ENCODE assay signal across 1 cellular context in the genomic region with DNA sequence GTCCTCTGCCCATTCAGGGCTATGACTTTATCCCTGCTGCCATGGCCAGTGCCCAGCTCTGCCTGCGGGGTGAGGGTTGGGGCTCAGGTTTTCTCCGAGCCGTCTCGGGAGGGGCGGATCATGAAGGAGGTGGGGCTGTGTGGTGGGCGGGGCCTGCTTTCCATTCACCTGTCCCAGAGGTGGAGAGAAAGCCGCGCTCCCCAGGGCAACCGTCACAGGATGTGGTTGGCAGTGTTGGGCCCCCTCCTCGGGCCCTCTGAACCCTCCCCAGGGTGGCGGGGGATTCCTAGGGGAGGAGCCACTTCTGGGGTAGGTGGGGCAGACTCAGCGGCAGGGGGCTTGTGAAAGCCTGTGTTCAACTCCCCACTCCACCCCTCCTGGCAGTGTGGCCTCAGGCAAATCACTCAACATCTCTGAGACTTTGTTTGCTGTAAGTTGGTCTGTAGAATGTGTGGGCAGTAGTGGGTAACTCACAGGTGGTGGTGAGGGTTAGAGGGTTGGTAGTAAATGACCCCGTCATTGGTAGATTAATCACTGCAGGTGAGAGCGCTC.
TF ChIP-seq lines count a peak whose summit lies in the region.

No MANE protein-coding gene starts in this region.

TF ChIP-seq in HepG2, 621 proteins besides CTCF, POLR2A, EP300 and RAD21 (continued from another document):
- TF ChIP-seq, protein P1, sequence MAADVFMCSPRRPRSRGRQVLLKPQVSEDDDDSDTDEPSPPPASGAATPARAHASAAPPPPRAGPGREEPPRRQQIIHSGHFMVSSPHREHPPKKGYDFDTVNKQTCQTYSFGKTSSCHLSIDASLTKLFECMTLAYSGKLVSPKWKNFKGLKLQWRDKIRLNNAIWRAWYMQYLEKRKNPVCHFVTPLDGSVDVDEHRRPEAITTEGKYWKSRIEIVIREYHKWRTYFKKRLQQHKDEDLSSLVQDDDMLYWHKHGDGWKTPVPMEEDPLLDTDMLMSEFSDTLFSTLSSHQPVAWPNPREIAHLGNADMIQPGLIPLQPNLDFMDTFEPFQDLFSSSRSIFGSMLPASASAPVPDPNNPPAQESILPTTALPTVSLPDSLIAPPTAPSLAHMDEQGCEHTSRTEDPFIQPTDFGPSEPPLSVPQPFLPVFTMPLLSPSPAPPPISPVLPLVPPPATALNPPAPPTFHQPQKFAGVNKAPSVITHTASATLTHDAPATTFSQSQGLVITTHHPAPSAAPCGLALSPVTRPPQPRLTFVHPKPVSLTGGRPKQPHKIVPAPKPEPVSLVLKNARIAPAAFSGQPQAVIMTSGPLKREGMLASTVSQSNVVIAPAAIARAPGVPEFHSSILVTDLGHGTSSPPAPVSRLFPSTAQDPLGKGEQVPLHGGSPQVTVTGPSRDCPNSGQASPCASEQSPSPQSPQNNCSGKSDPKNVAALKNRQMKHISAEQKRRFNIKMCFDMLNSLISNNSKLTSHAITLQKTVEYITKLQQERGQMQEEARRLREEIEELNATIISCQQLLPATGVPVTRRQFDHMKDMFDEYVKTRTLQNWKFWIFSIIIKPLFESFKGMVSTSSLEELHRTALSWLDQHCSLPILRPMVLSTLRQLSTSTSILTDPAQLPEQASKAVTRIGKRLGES (CRISPR knock-in tag; IDR thresholded peaks at IDR 0.05; ENCODE audit: borderline replicate concordance) = no peak
- TF ChIP-seq ZNF34 (CRISPR knock-in tag; IDR thresholded peaks at IDR 0.05; ENCODE audit: borderline replicate concordance) (no peak), MYC (CRISPR knock-in tag; IDR thresholded peaks at IDR 0.05; ENCODE audit: borderline replicate concordance) (no peak), HNRNPL (IDR thresholded peaks at IDR 0.05; ENCODE audit: low read depth, low read length) (no peak), ZNF746 (CRISPR knock-in tag; IDR thresholded peaks at IDR 0.05) (no peak), ZNF235 (CRISPR knock-in tag; IDR thresholded peaks at IDR 0.05; ENCODE audit: borderline replicate concordance) (no peak), NR1H2 (CRISPR knock-in tag; IDR thresholded peaks at IDR 0.05; ENCODE audit: borderline replicate concordance, low read depth) (no peak), POLR2G (IDR thresholded peaks at IDR 0.05; ENCODE audit: low read depth, low read length) (no peak), HHEX (CRISPR knock-in tag; IDR thresholded peaks at IDR 0.05) (no peak), DR1 (CRISPR knock-in tag; IDR thresholded peaks at IDR 0.05) (no peak)
TF ChIP-seq in HepG2: peak in this region for 0.
